ENCODE assay signal across 13 cellular contexts in genomic region chr5:113038714-113039113, GRCh38.
DNase-seq lines count a peak whose midpoint lies in the region; ATAC-seq, FAIRE-seq and TF ChIP-seq lines count a peak whose summit lies in the region.
"Had no signal": no experiment of that assay in that cellular context is flagged by ENCODE, and none has a peak within 500 bp of the region (broad histone marks: within the 10 kb centered on the region; RNA-seq: fewer than 3 reads in every experiment).

No MANE protein-coding gene starts in this region.

- no peak overlapping the region for H3K4me3 Mint-ChIP-seq in GM23338
- H3K4me3 Mint-ChIP-seq in activated CD4-positive, alpha-beta T cell treated with anti-CD3 and anti-CD28 coated beads for 36 hours = no peak overlapping the region
- H3K4me3 Mint-ChIP-seq: neural progenitor cell had no signal

- intact Hi-C loops in PC-3 (cut with micrococcal nuclease) (loop anchor here (1.0 kb wide), 1 partner anchor 42 kb away; no protein-coding TSS in a partner anchor), endothelial cell of umbilical vein (cut with micrococcal nuclease) (loop anchor here (2.0 kb wide), 1 partner anchor 42 kb away; no protein-coding TSS in a partner anchor)
- intact Hi-C loops in activated CD4-positive, alpha-beta T cell treated with anti-CD3 and anti-CD28 coated beads for 36 hours (cut with DNase I, micrococcal nuclease) = no loop called here

- CTCF ChIA-PET in PC-3 (lab: Charles Lee) (no interaction called here), endothelial cell of umbilical vein (lab: Charles Lee) (interaction anchor here (0.8 to 4.7 kb wide), 9 partner anchors 12 to 472 kb away, joined by 3 to 46 read pairs (median 5); no protein-coding TSS in a partner anchor)
- CTCF ChIA-PET in activated CD4-positive, alpha-beta T cell treated with anti-CD3 and anti-CD28 coated beads for 36 hours (lab: Charles Lee) = no interaction called here

- H2AFZ ChIP-seq in GM23338 (no peak overlapping the region), PC-3 (ENCODE audit: low read length) (peak overlapping the region; percentile 33; the same call in 1 of the 2 replicates), endothelial cell of umbilical vein (ENCODE audit: low read depth, low read length) (no peak overlapping the region), parathyroid adenoma (no peak overlapping the region)
- H2AFZ ChIP-seq: neural progenitor cell had no signal

- H3K79me2 ChIP-seq in GM23338 (replicated peaks; ENCODE audit: insufficient read depth) (no peaks in the 10 kb centered on the region), PC-3 (ENCODE audit: low read length) (no peaks in the 10 kb centered on the region), endothelial cell of umbilical vein (ENCODE audit: control insufficient read depth, insufficient read depth, low read length) (no peaks in the 10 kb centered on the region), parathyroid adenoma (peaks cover 8% of the 10 kb centered on the region)

- H3K27ac Mint-ChIP-seq in GM23338 = no peak overlapping the region
- no peak overlapping the region for H3K27ac Mint-ChIP-seq in activated CD4-positive, alpha-beta T cell treated with anti-CD3 and anti-CD28 coated beads for 36 hours
- H3K27ac Mint-ChIP-seq: neural progenitor cell had no signal

- H3K9ac ChIP-seq in PC-3 (ENCODE audit: low read length) (no peak overlapping the region), endothelial cell of umbilical vein (replicated peaks; ENCODE audit: extremely low read depth, insufficient read depth, low read length) (no peak overlapping the region), parathyroid adenoma (no peak overlapping the region)
- H3K9ac ChIP-seq: neural progenitor cell had no signal

- H3K4me1 ChIP-seq in GM23338 (ENCODE audit: insufficient read depth) = peaks cover 8% of the 10 kb centered on the region
- H3K4me1 ChIP-seq in PC-3 (ENCODE audit: insufficient read depth, low read length) = peaks cover 18% of the 10 kb centered on the region
- H3K4me1 ChIP-seq in endothelial cell of umbilical vein (ENCODE audit: control insufficient read depth, extremely low read depth, insufficient read depth, low read length) = no peaks in the 10 kb centered on the region
- peaks cover 68% of the 10 kb centered on the region for H3K4me1 ChIP-seq in parathyroid adenoma
- no peaks in the 10 kb centered on the region for H3K4me1 ChIP-seq in suprapubic skin

- TF ChIP-seq EP300 in suprapubic skin (IDR thresholded peaks at IDR 0.05) = no peak

- H3F3A ChIP-seq in GM23338 (replicated peaks; ENCODE audit: low read depth) = no peaks in the 10 kb centered on the region
- no peaks in the 10 kb centered on the region for H3F3A ChIP-seq in PC-3 (ENCODE audit: low read length, unreplicated experiment)

- peaks cover 34% of the 10 kb centered on the region for H3K4me1 Mint-ChIP-seq in GM23338
- H3K4me1 Mint-ChIP-seq in activated CD4-positive, alpha-beta T cell treated with anti-CD3 and anti-CD28 coated beads for 36 hours = no peaks in the 10 kb centered on the region

- peak; percentile 70 for FAIRE-seq in endothelial cell of umbilical vein (lab: Jason Lieb, UNC)

- TF ChIP-seq POLR2A in endothelial cell of umbilical vein (IDR thresholded peaks at IDR 0.05; ENCODE audit: low read depth, low read length) (no peak), suprapubic skin (IDR thresholded peaks at IDR 0.05) (no peak)

- no peaks in the 10 kb centered on the region for H3K9me1 ChIP-seq in endothelial cell of umbilical vein (replicated peaks; ENCODE audit: control insufficient read depth, extremely low read depth, insufficient read depth, low read length)

- peaks cover 7% of the 10 kb centered on the region; the same call in 1 of the 3 replicates for H3K36me3 Mint-ChIP-seq in GM23338 (ENCODE audit: low read depth)
- H3K36me3 Mint-ChIP-seq in activated CD4-positive, alpha-beta T cell treated with anti-CD3 and anti-CD28 coated beads for 36 hours (ENCODE audit: low read depth) = no peaks in the 10 kb centered on the region

- H3K4me2 ChIP-seq in GM23338 (no peak overlapping the region), PC-3 (ENCODE audit: low read length) (peak overlapping the region; percentile 59), endothelial cell of umbilical vein (ENCODE audit: insufficient read depth, low read length) (no peak overlapping the region), parathyroid adenoma (ENCODE audit: low read length) (no peak overlapping the region)
- H3K4me2 ChIP-seq: neural progenitor cell had no signal

- H3K27ac ChIP-seq in GM23338 (ENCODE audit: low read depth) (no peak overlapping the region), PC-3 (ENCODE audit: low read length) (peak overlapping the region; percentile 79), endothelial cell of umbilical vein (ENCODE audit: insufficient read depth, low read depth, low read length) (no peak overlapping the region), parathyroid adenoma (peak overlapping the region; percentile 95), suprapubic skin (no peak overlapping the region)
- H3K27ac ChIP-seq: neural progenitor cell had no signal

- POLR2A ChIA-PET in PC-3 (lab: Charles Lee; ENCODE audit: unreplicated experiment) (no interaction called here), endothelial cell of umbilical vein (lab: Charles Lee) (no interaction called here)
- POLR2A ChIA-PET in activated CD4-positive, alpha-beta T cell treated with anti-CD3 and anti-CD28 coated beads for 36 hours (lab: Charles Lee) = no interaction called here

- no peaks in the 10 kb centered on the region for H3K9me3 Mint-ChIP-seq in GM23338
- no peaks in the 10 kb centered on the region for H3K9me3 Mint-ChIP-seq in activated CD4-positive, alpha-beta T cell treated with anti-CD3 and anti-CD28 coated beads for 36 hours (ENCODE audit: low read depth)
- H3K9me3 Mint-ChIP-seq: neural progenitor cell had no signal

- dilution Hi-C loops in endothelial cell of umbilical vein (cut with MboI; ENCODE audit: extremely low pct_ligation_motif_present, low sequenced_read_pairs) = no loop called here

- H3K9me3 ChIP-seq in PC-3 (ENCODE audit: low read length) (no peaks in the 10 kb centered on the region), endothelial cell of umbilical vein (replicated peaks; ENCODE audit: control insufficient read depth, insufficient read depth, low read length) (no peaks in the 10 kb centered on the region), parathyroid adenoma (ENCODE audit: control insufficient read depth, low read length) (no peaks in the 10 kb centered on the region), suprapubic skin (no peaks in the 10 kb centered on the region)

- H4K20me1 ChIP-seq in GM23338 (replicated peaks; ENCODE audit: insufficient read depth) = no peaks in the 10 kb centered on the region
- no peaks in the 10 kb centered on the region for H4K20me1 ChIP-seq in PC-3 (ENCODE audit: low read length)
- no peaks in the 10 kb centered on the region for H4K20me1 ChIP-seq in endothelial cell of umbilical vein (replicated peaks; ENCODE audit: control insufficient read depth, extremely low read depth, insufficient read depth, low read length)

- H3K4me3 ChIP-seq in GM23338 (no peak overlapping the region), PC-3 (ENCODE audit: low read length) (no peak overlapping the region), endothelial cell of umbilical vein (replicated peaks in 1 of 3; ENCODE audit: insufficient read depth in 1 of 3, low read depth in 1 of 3, low read length in 3 of 3) (no peak overlapping the region), parathyroid adenoma (ENCODE audit: low read depth, low read length) (no peak overlapping the region), suprapubic skin (no peak overlapping the region)
- H3K4me3 ChIP-seq: neural progenitor cell had no signal

- H3K27me3 ChIP-seq in GM23338 (ENCODE audit: insufficient read depth) (no peaks in the 10 kb centered on the region), PC-3 (ENCODE audit: low read length) (no peaks in the 10 kb centered on the region), endothelial cell of umbilical vein (ENCODE audit: control insufficient read depth in 2 of 2, insufficient read depth in 2 of 2, low read length in 2 of 2) (no peaks in the 10 kb centered on the region), parathyroid adenoma (ENCODE audit: control insufficient read depth, insufficient read depth, low read length) (no peaks in the 10 kb centered on the region), suprapubic skin (no peaks in the 10 kb centered on the region)
- H3K27me3 ChIP-seq: neural progenitor cell had no signal

- 81% methylated on average over 6 of the region's 9 CpGs for WGBS in suprapubic skin

- no TSS peak for BruUV-seq in PC-3 (replicated peaks; lab: Mats Ljungman, UMichigan)
- no TSS peak for BruUV-seq in endothelial cell of umbilical vein (replicated peaks; lab: Mats Ljungman, UMichigan)

- DNase-seq in GM23338 (ENCODE audit: low spot score) (peak; percentile 24), PC-3 (peak; percentile 94), endothelial cell of umbilical vein (ENCODE audit: low read depth, low spot score) (peak; percentile 48), suprapubic skin (ENCODE audit: low spot score in 2 of 2) (no peak), NCI-H2029 (lab: John Stamatoyannopoulos, UW) (no peak), NCI-H748 (lab: John Stamatoyannopoulos, UW; ENCODE audit: unreplicated experiment) (no peak)
- no peak for DNase-seq in activated CD4-positive, alpha-beta T cell treated with anti-CD3 and anti-CD28 coated beads for 36 hours
- DNase-seq: activated CD4-positive, CD25-positive, alpha-beta regulatory T cell treated with anti-CD3 and anti-CD28 coated beads, Interleukin-2, amount 50 U/mL, for 72 hours; Calu3; left cardiac atrium; NCI-H2029 treated with DMSO at 0.1 percent for 48 hours had no signal

- peaks cover 8% of the 10 kb centered on the region for H3K27me3 Mint-ChIP-seq in GM23338 (ENCODE audit: insufficient read depth, low read depth, poor library complexity)
- no peaks in the 10 kb centered on the region for H3K27me3 Mint-ChIP-seq in activated CD4-positive, alpha-beta T cell treated with anti-CD3 and anti-CD28 coated beads for 36 hours

- ATAC-seq in GM23338 (peak; percentile 26), PC-3 (peak; percentile 85)
- no peak for ATAC-seq in activated CD4-positive, alpha-beta T cell treated with anti-CD3 and anti-CD28 coated beads for 36 hours
- ATAC-seq: left cardiac atrium had no signal

- no peaks in the 10 kb centered on the region for H3K36me3 ChIP-seq in GM23338 (ENCODE audit: insufficient read depth)
- H3K36me3 ChIP-seq in PC-3 (ENCODE audit: low read depth, low read length) = no peaks in the 10 kb centered on the region
- H3K36me3 ChIP-seq in endothelial cell of umbilical vein (ENCODE audit: control insufficient read depth in 2 of 2, extremely low read depth in 1 of 2, insufficient read depth in 2 of 2, low read length in 2 of 2) = peaks cover 0 to 2% of the 10 kb centered on the region in 2 experiments
- no peaks in the 10 kb centered on the region for H3K36me3 ChIP-seq in parathyroid adenoma (ENCODE audit: control insufficient read depth, insufficient read depth, low read length)
- peaks cover 55% of the 10 kb centered on the region for H3K36me3 ChIP-seq in suprapubic skin
- H3K36me3 ChIP-seq: neural progenitor cell had no signal

- H3K9me2 ChIP-seq in GM23338 (ENCODE audit: insufficient read depth) (no peaks in the 10 kb centered on the region), PC-3 (replicated peaks; ENCODE audit: low read length) (no peaks in the 10 kb centered on the region)

- peak; percentile 12 to 56; a peak in 2 of 4 replicates for TF ChIP-seq CTCF in GM23338 (conservative IDR thresholded peaks at IDR 0.05; ENCODE audit: low read depth in 2 of 2)
- peak; percentile 51 for TF ChIP-seq CTCF in PC-3 (conservative IDR thresholded peaks at IDR 0.05; ENCODE audit: low read depth, low read length)
- TF ChIP-seq CTCF in endothelial cell of umbilical vein (IDR thresholded peaks at IDR 0.05; ENCODE audit: extremely low read depth in 1 of 2, insufficient read depth in 1 of 2, low read depth in 1 of 2, low read length in 2 of 2) = peak; percentile 7 to 13
- TF ChIP-seq CTCF in parathyroid adenoma (IDR thresholded peaks at IDR 0.05) = peak; percentile 17
- TF ChIP-seq CTCF in suprapubic skin (IDR thresholded peaks at IDR 0.05) = no peak

Comparison
In these comparisons a context has a peak if more than half of its experiments do, and no peak if none do; other contexts are left out.
1. DNase-seq: peak in GM23338 (single experiment), PC-3 (single experiment) and endothelial cell of umbilical vein (single experiment); none in suprapubic skin (0 of 2), NCI-H2029 (single experiment), activated CD4-positive, alpha-beta T cell treated with anti-CD3 and anti-CD28 coated beads for 36 hours (single experiment) and NCI-H748 (single experiment).
2. H3K27ac ChIP-seq: peak in PC-3 (single experiment) and parathyroid adenoma (single experiment); none in GM23338 (single experiment), endothelial cell of umbilical vein (single experiment) and suprapubic skin (single experiment).
3. CTCF ChIP-seq: peak in GM23338 (2 of 2), PC-3 (single experiment), endothelial cell of umbilical vein (2 of 2) and parathyroid adenoma (single experiment); none in suprapubic skin (0 of 2).
4. intact Hi-C loops: an anchor here in PC-3 (1.0 kb wide) and endothelial cell of umbilical vein (2.0 kb wide); none called in activated CD4-positive, alpha-beta T cell treated with anti-CD3 and anti-CD28 coated beads for 36 hours.